12 cellular contexts compared by ENCODE assay signal in genomic region chr16:457732-458400, GRCh38. TPM values are rescaled to one million over a fixed set of nuclear protein-coding genes. Genes with fewer than 3 reads are reported as not detected.
A peak's percentile ranks its signal among the peaks of the same experiment; 100 is the strongest.
DNase-seq lines count a peak whose midpoint lies in the region; ATAC-seq and TF ChIP-seq lines count a peak whose summit lies in the region.
"Had no signal": no experiment of that assay in that cellular context is flagged by ENCODE, and none has a peak within 500 bp of the region (broad histone marks: within the 10 kb centered on the region; RNA-seq: fewer than 3 reads in every experiment).

No MANE protein-coding gene starts in this region.

- no peaks in the 10 kb centered on the region for H3K9me3 ChIP-seq in skeletal muscle tissue (ENCODE audit: control insufficient read depth in 3 of 3, low read length in 3 of 3)
- H3K9me3 ChIP-seq in naive thymus-derived CD4-positive, alpha-beta T cell (ENCODE audit: control insufficient read depth in 2 of 3, low read length in 3 of 3): no peaks in the 10 kb centered on the region

- intact Hi-C loops in naive thymus-derived CD4-positive, alpha-beta T cell (cut with micrococcal nuclease): no loop called here
- intact Hi-C loops in posterior vena cava (cut with DNase I): no loop called here

- H3K27me3 ChIP-seq in GM23338 (ENCODE audit: insufficient read depth): no peaks in the 10 kb centered on the region
- H3K27me3 ChIP-seq in skeletal muscle tissue (ENCODE audit: control insufficient read depth in 3 of 3, insufficient read depth in 3 of 3, low read length in 3 of 3): no peaks in the 10 kb centered on the region
- H3K27me3 ChIP-seq in naive thymus-derived CD4-positive, alpha-beta T cell (ENCODE audit: control insufficient read depth in 2 of 2, insufficient read depth in 2 of 2, low read length in 2 of 2): no peaks in the 10 kb centered on the region

- H2AFZ ChIP-seq in GM23338: no peak overlapping the region

- H3K4me1 Mint-ChIP-seq in GM23338 (peaks cover 24% of the 10 kb centered on the region), brain (peaks cover 35% of the 10 kb centered on the region)
- H3K4me1 Mint-ChIP-seq in naive thymus-derived CD4-positive, alpha-beta T cell: peaks cover 0 to 18% (median 7%) of the 10 kb centered on the region in 7 donors
- peaks cover 9% of the 10 kb centered on the region for H3K4me1 Mint-ChIP-seq in activated naive CD8-positive, alpha-beta T cell treated with anti-CD3 and anti-CD28 coated beads for 36 hours

- H4K20me1 ChIP-seq in GM23338 (replicated peaks; ENCODE audit: insufficient read depth): peaks cover 3% of the 10 kb centered on the region; the same call in 1 of the 2 replicates

- peak overlapping the region; percentile 47 for H3K27ac ChIP-seq in GM23338 (ENCODE audit: low read depth)
- peak overlapping the region; percentile 44 for H3K27ac ChIP-seq in skeletal muscle tissue (ENCODE audit: low read depth, low read length)
- no peak overlapping the region for H3K27ac ChIP-seq in naive thymus-derived CD4-positive, alpha-beta T cell (ENCODE audit: low read depth, low read length)

- H3K27me3 Mint-ChIP-seq in GM23338 (ENCODE audit: insufficient read depth, low read depth, poor library complexity) (peaks cover 14% of the 10 kb centered on the region), brain (no peaks in the 10 kb centered on the region)
- H3K27me3 Mint-ChIP-seq in naive thymus-derived CD4-positive, alpha-beta T cell: no peaks in the 10 kb centered on the region
- no peaks in the 10 kb centered on the region for H3K27me3 Mint-ChIP-seq in activated naive CD8-positive, alpha-beta T cell treated with anti-CD3 and anti-CD28 coated beads for 36 hours
- H3K27me3 Mint-ChIP-seq: memory B cell had no signal

- no peak overlapping the region for H3K9ac ChIP-seq in skeletal muscle tissue (ENCODE audit: low read depth in 1 of 3, low read length in 3 of 3)

- H3K4me3 ChIP-seq in GM23338 (no peak overlapping the region), skeletal muscle tissue (ENCODE audit: low read length in 3 of 3) (no peak overlapping the region)
- no peak overlapping the region for H3K4me3 ChIP-seq in naive thymus-derived CD4-positive, alpha-beta T cell (ENCODE audit: low read length)

- no peak overlapping the region for H3K4me2 ChIP-seq in GM23338

- no peak overlapping the region for H3K4me3 Mint-ChIP-seq in GM23338
- H3K4me3 Mint-ChIP-seq in brain: peak overlapping the region in 1 of 5 experiments; percentile 12
- no peak overlapping the region for H3K4me3 Mint-ChIP-seq in naive thymus-derived CD4-positive, alpha-beta T cell
- no peak overlapping the region for H3K4me3 Mint-ChIP-seq in activated naive CD8-positive, alpha-beta T cell treated with anti-CD3 and anti-CD28 coated beads for 36 hours
- H3K4me3 Mint-ChIP-seq: memory B cell had no signal

- 0 out of 2 replicates have a peak, but pooled peaks cover 13% of the 10 kb centered on the region for H3F3A ChIP-seq in GM23338 (replicated peaks; ENCODE audit: low read depth)

- H3K36me3 ChIP-seq in GM23338 (ENCODE audit: insufficient read depth) (no peaks in the 10 kb centered on the region), skeletal muscle tissue (ENCODE audit: control insufficient read depth in 3 of 3, insufficient read depth in 3 of 3, low read length in 3 of 3) (peaks cover 12 to 16% (median 15%) of the 10 kb centered on the region in 3 donors)
- H3K36me3 ChIP-seq in naive thymus-derived CD4-positive, alpha-beta T cell (ENCODE audit: control insufficient read depth in 2 of 3, insufficient read depth in 3 of 3, low read length in 3 of 3): peaks cover 0 to 21% (median 0%) of the 10 kb centered on the region in 3 experiments

- DNase-seq in GM23338 (ENCODE audit: low spot score): peak; percentile 61
- peak; percentile 82 for DNase-seq in left kidney (ENCODE audit: low read depth, low spot score)
- no peak for DNase-seq in naive thymus-derived CD4-positive, alpha-beta T cell
- DNase-seq in OCI-M2 (lab: John Stamatoyannopoulos, UW; ENCODE audit: unreplicated experiment): no peak
- no peak for DNase-seq in activated naive CD8-positive, alpha-beta T cell treated with anti-CD3 and anti-CD28 coated beads for 36 hours
- DNase-seq in posterior vena cava (ENCODE audit: low spot score): no peak
- DNase-seq: DMS53, NCI-H1048, SHP77 treated with DMSO at 0.1 percent for 48 hours had no signal

- peak; percentile 72 for ATAC-seq in GM23338
- no peak for ATAC-seq in naive thymus-derived CD4-positive, alpha-beta T cell

- H3K79me2 ChIP-seq in GM23338 (replicated peaks; ENCODE audit: insufficient read depth): no peaks in the 10 kb centered on the region; the same call in 1 of the 2 replicates

- H3K9me3 Mint-ChIP-seq in GM23338: no peaks in the 10 kb centered on the region; the same call in 2 of the 3 replicates
- H3K9me3 Mint-ChIP-seq in brain: no peaks in the 10 kb centered on the region
- no peaks in the 10 kb centered on the region for H3K9me3 Mint-ChIP-seq in naive thymus-derived CD4-positive, alpha-beta T cell
- H3K9me3 Mint-ChIP-seq in activated naive CD8-positive, alpha-beta T cell treated with anti-CD3 and anti-CD28 coated beads for 36 hours: no peaks in the 10 kb centered on the region
- H3K9me3 Mint-ChIP-seq: memory B cell had no signal

- H3K36me3 Mint-ChIP-seq in GM23338 (ENCODE audit: low read depth) (peaks cover 14% of the 10 kb centered on the region), brain (peaks cover 40% of the 10 kb centered on the region)
- H3K36me3 Mint-ChIP-seq in naive thymus-derived CD4-positive, alpha-beta T cell: peaks cover 0 to 15% (median 8%) of the 10 kb centered on the region in 5 donors
- H3K36me3 Mint-ChIP-seq in activated naive CD8-positive, alpha-beta T cell treated with anti-CD3 and anti-CD28 coated beads for 36 hours: peaks cover 4% of the 10 kb centered on the region

- H3K4me1 ChIP-seq in GM23338 (ENCODE audit: insufficient read depth) (no peaks in the 10 kb centered on the region; the same call in 1 of the 2 replicates), skeletal muscle tissue (ENCODE audit: control insufficient read depth in 3 of 3, insufficient read depth in 3 of 3, low read length in 3 of 3) (peaks cover 4 to 12% (median 11%) of the 10 kb centered on the region in 3 donors)
- no peaks in the 10 kb centered on the region for H3K4me1 ChIP-seq in naive thymus-derived CD4-positive, alpha-beta T cell (ENCODE audit: control insufficient read depth in 2 of 2, insufficient read depth in 2 of 2, low read length in 2 of 2)

- H3K27ac Mint-ChIP-seq in GM23338 (no peak overlapping the region), brain (peak overlapping the region; percentile 60 to 86 (median 76))
- peak overlapping the region in 1 of 9 donors; percentile 8 for H3K27ac Mint-ChIP-seq in naive thymus-derived CD4-positive, alpha-beta T cell
- H3K27ac Mint-ChIP-seq in activated naive CD8-positive, alpha-beta T cell treated with anti-CD3 and anti-CD28 coated beads for 36 hours: no peak overlapping the region

- TF ChIP-seq CTCF in GM23338 (conservative IDR thresholded peaks at IDR 0.05; ENCODE audit: low read depth in 2 of 2) (no peak), brain (conservative IDR thresholded peaks at IDR 0.05) (no peak)

- POLR2A ChIA-PET in naive thymus-derived CD4-positive, alpha-beta T cell (lab: Charles Lee): interaction anchor here (0.6 kb wide), 1 partner anchor 43 kb away, joined by 3 read pairs; no protein-coding TSS in a partner anchor

- CTCF ChIA-PET in naive thymus-derived CD4-positive, alpha-beta T cell (lab: Charles Lee): interaction anchor here (0.6 kb wide), 1 partner anchor 65 kb away, joined by 3 read pairs; no protein-coding TSS in a partner anchor

- no peaks in the 10 kb centered on the region for H3K9me2 ChIP-seq in GM23338 (ENCODE audit: insufficient read depth)

TF ChIP-seq in GM23338, 12 proteins besides CTCF, POLR2A, EP300 and RAD21 (continues in another document):
- TF ChIP-seq EZH2 (IDR thresholded peaks at IDR 0.05; ENCODE audit: low read depth, unreplicated experiment): no peak
- no peak for TF ChIP-seq STAT1 (IDR thresholded peaks at IDR 0.05; ENCODE audit: unreplicated experiment)
- no peak for TF ChIP-seq EZH2phosphoT487 (IDR thresholded peaks at IDR 0.05; ENCODE audit: unreplicated experiment)
- no peak for TF ChIP-seq POLR2AphosphoS5 (IDR thresholded peaks at IDR 0.05; ENCODE audit: low read depth)
- no peak for TF ChIP-seq JUNB (IDR thresholded peaks at IDR 0.05; ENCODE audit: unreplicated experiment)
- TF ChIP-seq CREB1 (CRISPR knock-in tag; IDR thresholded peaks at IDR 0.05; ENCODE audit: low read depth): no peak
- TF ChIP-seq ZNF331 (CRISPR knock-in tag; IDR thresholded peaks at IDR 0.05; ENCODE audit: low read depth): no peak
- TF ChIP-seq ZNF114 (CRISPR knock-in tag; IDR thresholded peaks at IDR 0.05): no peak
- TF ChIP-seq NANOG (IDR thresholded peaks at IDR 0.05; ENCODE audit: borderline replicate concordance): no peak

RNA-seq across cellular contexts. Expression of gene RAB11FIP3, which starts 32.4 kb away (rescaled TPM):
- 27.9 and 29.2 TPM in 2 replicates for total RNA-seq in GM23338 (2014; rRNA removed; shearing (Covaris generic))
- 3.2 and 4.4 TPM in 2 replicates for polyA plus RNA-seq in GM23338 (2016; fragmentation: Nextera tagmentation; extraction: Ambion mirVana)
- polyA plus RNA-seq in brain (ENCODE audit: insufficient read depth, low read depth, low replicate concordance): 39.2 TPM
- total RNA-seq in skeletal muscle tissue: 5.2 TPM
- total RNA-seq in naive thymus-derived CD4-positive, alpha-beta T cell: 10 to 100 TPM; 37.9 to 53.0 (median 45.5) TPM
- polyA plus RNA-seq in naive thymus-derived CD4-positive, alpha-beta T cell: 1 to 10 TPM in 1 of 2 donors, under 1 TPM in 1; 0.71 to 4.0 TPM
- 10 to 100 TPM; 16.9 to 17.4 TPM for total RNA-seq in activated naive CD8-positive, alpha-beta T cell treated with anti-CD3 and anti-CD28 coated beads for 36 hours
- total RNA-seq in posterior vena cava: 10 to 100 TPM; 40.1 to 45.2 TPM

RNA-seq across cellular contexts. Expression of gene DECR2, which starts 56.2 kb away (rescaled TPM):
- total RNA-seq in GM23338 (2014; rRNA removed; shearing (Covaris generic)): 17.9 and 26.9 TPM in 2 replicates
- polyA plus RNA-seq in GM23338 (2016; fragmentation: Nextera tagmentation; extraction: Ambion mirVana) (19.0 and 20.3 TPM in 2 replicates), brain (ENCODE audit: insufficient read depth, low read depth, low replicate concordance) (7.7 TPM)
- total RNA-seq in skeletal muscle tissue (2.6 TPM), posterior vena cava (10 to 100 TPM; 11.2 to 12.9 TPM)
- 10 to 100 TPM in 3 of 5 experiments, 1 to 10 TPM in 2; 7.9 to 13.8 (median 11.6) TPM for total RNA-seq in naive thymus-derived CD4-positive, alpha-beta T cell
- polyA plus RNA-seq in naive thymus-derived CD4-positive, alpha-beta T cell: 1 to 10 TPM; 7.8 to 7.9 TPM
- total RNA-seq in activated naive CD8-positive, alpha-beta T cell treated with anti-CD3 and anti-CD28 coated beads for 36 hours: 1 to 10 TPM; 7.0 to 8.2 TPM

Comparison
In these comparisons a context has a peak if more than half of its experiments do, and no peak if none do; other contexts are left out.
1. DNase-seq: peak in GM23338 (single experiment) and left kidney (single experiment); none in naive thymus-derived CD4-positive, alpha-beta T cell (0 of 9), OCI-M2 (single experiment), activated naive CD8-positive, alpha-beta T cell treated with anti-CD3 and anti-CD28 coated beads for 36 hours (single experiment) and posterior vena cava (single experiment).
2. H3K27ac Mint-ChIP-seq: peak in brain (5 of 5); none in GM23338 (single experiment) and activated naive CD8-positive, alpha-beta T cell treated with anti-CD3 and anti-CD28 coated beads for 36 hours (single experiment).